22 cellular contexts compared by ENCODE assay signal in genomic region chr6:26604026-26604425, GRCh38. TPM values are rescaled to one million over a fixed set of nuclear protein-coding genes. Genes with fewer than 3 reads are reported as not detected.
DNase-seq lines count a peak whose midpoint lies in the region; ATAC-seq, FAIRE-seq and TF ChIP-seq lines count a peak whose summit lies in the region.
"Had no signal": no experiment of that assay in that cellular context is flagged by ENCODE, and none has a peak within 500 bp of the region (broad histone marks: within the 10 kb centered on the region; RNA-seq: fewer than 3 reads in every experiment).

No MANE protein-coding gene starts in this region.

- no peaks in the 10 kb centered on the region for H3K9me3 Mint-ChIP-seq in activated naive CD8-positive, alpha-beta T cell treated with anti-CD3 and anti-CD28 coated beads, Interleukin-2, amount 50 U/mL, for 24 hours
- no peaks in the 10 kb centered on the region for H3K9me3 Mint-ChIP-seq in stimulated activated memory B cell treated with anti-CD40 and anti-IgM and Interleukin-4, amounts not matched to agents 10 μg/mL and 1 μg/mL and 100 μg/mL, for 72 hours
- no peaks in the 10 kb centered on the region for H3K9me3 Mint-ChIP-seq in CD14-positive monocyte
- H3K9me3 Mint-ChIP-seq: CD4-positive, alpha-beta T cell; HFFc6 had no signal

- DNase-seq in NCI-H510A treated with DMSO at 0.1 percent for 48 hours (lab: John Stamatoyannopoulos, UW) (peak; percentile 16), NCI-H510A (lab: John Stamatoyannopoulos, UW) (no peak), GM12891 (ENCODE audit: insufficient read length, low spot score) (no peak), CD14-positive monocyte (ENCODE audit: low spot score) (no peak), NCI-H1092 (lab: John Stamatoyannopoulos, UW) (no peak), HuH-7.5 (ENCODE audit: low spot score) (no peak)
- no peak for DNase-seq in activated naive CD8-positive, alpha-beta T cell treated with anti-CD3 and anti-CD28 coated beads, Interleukin-2, amount 50 U/mL, for 24 hours
- DNase-seq: AML-193; CD4-positive, alpha-beta T cell; DMS53; HFFc6; IMR-90; Karpas-422; NCI-H1436 treated with DMSO at 0.1 percent for 48 hours; NCI-H2029 treated with DMSO at 0.1 percent for 48 hours; NCI-H2171; NCI-H446; NK-92 treated with Interleukin-12 subunit alpha and Interleukin-12 subunit beta, amount 100 ng/mL, for 24 hours; Peyer's patch had no signal

- H3K27me3 Mint-ChIP-seq in activated naive CD8-positive, alpha-beta T cell treated with anti-CD3 and anti-CD28 coated beads, Interleukin-2, amount 50 U/mL, for 24 hours: no peaks in the 10 kb centered on the region
- H3K27me3 Mint-ChIP-seq in stimulated activated memory B cell treated with anti-CD40 and anti-IgM and Interleukin-4, amounts not matched to agents 10 μg/mL and 1 μg/mL and 100 μg/mL, for 72 hours: no peaks in the 10 kb centered on the region
- peaks cover 1 to 4% (median 3%) of the 10 kb centered on the region in 3 donors for H3K27me3 Mint-ChIP-seq in CD14-positive monocyte (ENCODE audit: low read depth in 3 of 3)
- H3K27me3 Mint-ChIP-seq: CD4-positive, alpha-beta T cell had no signal

- no peak for TF ChIP-seq CTCF in CD14-positive monocyte (IDR thresholded peaks at IDR 0.05)

- ATAC-seq in activated naive CD8-positive, alpha-beta T cell treated with anti-CD3 and anti-CD28 coated beads, Interleukin-2, amount 50 U/mL, for 24 hours: peak; percentile 60
- ATAC-seq in stimulated activated memory B cell treated with anti-CD40 and anti-IgM and Interleukin-4, amounts not matched to agents 10 μg/mL and 1 μg/mL and 100 μg/mL, for 72 hours: peak; percentile 57
- ATAC-seq: Right ventricle myocardium inferior had no signal

- peaks cover 68% of the 10 kb centered on the region for H3K4me1 Mint-ChIP-seq in activated naive CD8-positive, alpha-beta T cell treated with anti-CD3 and anti-CD28 coated beads, Interleukin-2, amount 50 U/mL, for 24 hours
- H3K4me1 Mint-ChIP-seq in stimulated activated memory B cell treated with anti-CD40 and anti-IgM and Interleukin-4, amounts not matched to agents 10 μg/mL and 1 μg/mL and 100 μg/mL, for 72 hours: peaks cover 23% of the 10 kb centered on the region
- peaks cover 3% of the 10 kb centered on the region for H3K4me1 Mint-ChIP-seq in CD14-positive monocyte

- FAIRE-seq in GM12891 (lab: Jason Lieb, UNC): peak; percentile 5
- FAIRE-seq: H54 had no signal

- H3K36me3 Mint-ChIP-seq in activated naive CD8-positive, alpha-beta T cell treated with anti-CD3 and anti-CD28 coated beads, Interleukin-2, amount 50 U/mL, for 24 hours (ENCODE audit: low read depth): peaks cover 12% of the 10 kb centered on the region
- H3K36me3 Mint-ChIP-seq in stimulated activated memory B cell treated with anti-CD40 and anti-IgM and Interleukin-4, amounts not matched to agents 10 μg/mL and 1 μg/mL and 100 μg/mL, for 72 hours: no peaks in the 10 kb centered on the region
- peaks cover 15 to 17% of the 10 kb centered on the region in 2 donors for H3K36me3 Mint-ChIP-seq in CD14-positive monocyte

- TF ChIP-seq POLR2A in GM12891 (IDR thresholded peaks at IDR 0.05; ENCODE audit: low read depth, low read length): no peak

- H3K27ac Mint-ChIP-seq in activated naive CD8-positive, alpha-beta T cell treated with anti-CD3 and anti-CD28 coated beads, Interleukin-2, amount 50 U/mL, for 24 hours: peak overlapping the region; percentile 87
- peak overlapping the region; percentile 79 for H3K27ac Mint-ChIP-seq in stimulated activated memory B cell treated with anti-CD40 and anti-IgM and Interleukin-4, amounts not matched to agents 10 μg/mL and 1 μg/mL and 100 μg/mL, for 72 hours
- no peak overlapping the region for H3K27ac Mint-ChIP-seq in CD14-positive monocyte
- H3K27ac Mint-ChIP-seq: HFFc6 had no signal

- H3K4me3 Mint-ChIP-seq in activated naive CD8-positive, alpha-beta T cell treated with anti-CD3 and anti-CD28 coated beads, Interleukin-2, amount 50 U/mL, for 24 hours: peak overlapping the region; percentile 52
- peak overlapping the region; percentile 36 for H3K4me3 Mint-ChIP-seq in stimulated activated memory B cell treated with anti-CD40 and anti-IgM and Interleukin-4, amounts not matched to agents 10 μg/mL and 1 μg/mL and 100 μg/mL, for 72 hours
- no peak overlapping the region for H3K4me3 Mint-ChIP-seq in CD14-positive monocyte
- H3K4me3 Mint-ChIP-seq: CD4-positive, alpha-beta T cell; HFFc6 had no signal

- intact Hi-C loops in CD14-positive monocyte (cut with micrococcal nuclease): no loop called here

TF ChIP-seq in GM12891, 5 proteins besides CTCF, POLR2A, EP300 and RAD21:
- TF ChIP-seq POLR2AphosphoS5 (IDR thresholded peaks at IDR 0.05; ENCODE audit: low read depth, low read length): no peak
- no peak for TF ChIP-seq POU2F2 (IDR thresholded peaks at IDR 0.05; ENCODE audit: low read depth, low read length)
- no peak for TF ChIP-seq SPI1 (IDR thresholded peaks at IDR 0.05; ENCODE audit: low read depth, low read length)
- TF ChIP-seq PAX5 (IDR thresholded peaks at IDR 0.05; ENCODE audit: insufficient read depth, low read length, severe bottlenecking): no peak
- TF ChIP-seq TAF1 (IDR thresholded peaks at IDR 0.05; ENCODE audit: low read depth, low read length): no peak

RNA-seq across cellular contexts. Expression of gene ABT1, which starts 7.3 kb away (rescaled TPM):
- polyA plus RNA-seq in GM12891 (2012; ENCODE audit: low read depth, missing spikeins): 18.4 TPM
- polyA plus RNA-seq in CD14-positive monocyte: 10 to 100 TPM; 31.7 to 40.6 TPM

RNA-seq across cellular contexts. Expression of gene ZNF322, which starts 55.5 kb away (rescaled TPM):
- polyA plus RNA-seq in GM12891 (2012; ENCODE audit: low read depth, missing spikeins): 3.8 TPM
- polyA plus RNA-seq in CD14-positive monocyte: 1 to 10 TPM; 3.6 to 5.1 TPM

Comparison
In these comparisons a context has a peak if more than half of its experiments do, and no peak if none do; other contexts are left out.
1. H3K27ac Mint-ChIP-seq: peak in activated naive CD8-positive, alpha-beta T cell treated with anti-CD3 and anti-CD28 coated beads, Interleukin-2, amount 50 U/mL, for 24 hours (single experiment) and stimulated activated memory B cell treated with anti-CD40 and anti-IgM and Interleukin-4, amounts not matched to agents 10 μg/mL and 1 μg/mL and 100 μg/mL, for 72 hours (single experiment); none in CD14-positive monocyte (0 of 7).
2. H3K4me3 Mint-ChIP-seq: peak in activated naive CD8-positive, alpha-beta T cell treated with anti-CD3 and anti-CD28 coated beads, Interleukin-2, amount 50 U/mL, for 24 hours (single experiment) and stimulated activated memory B cell treated with anti-CD40 and anti-IgM and Interleukin-4, amounts not matched to agents 10 μg/mL and 1 μg/mL and 100 μg/mL, for 72 hours (single experiment); none in CD14-positive monocyte (0 of 2).